In genomic region chr20:63884506-63885263, GRCh38 we compare ENCODE assay signal across 1 cellular context.
TF ChIP-seq lines count a peak whose summit lies in the region.

No MANE protein-coding gene starts in this region.

TF ChIP-seq in GM12878, 131 proteins besides CTCF, POLR2A, EP300 and RAD21:
- TF ChIP-seq ZBTB11 (CRISPR knock-in tag; IDR thresholded peaks at IDR 0.05) (no peak), ATF7 (IDR thresholded peaks at IDR 0.05; ENCODE audit: low read depth) (peak; percentile 41; the same call in 1 of the 2 replicates), NR2F1 (conservative IDR thresholded peaks at IDR 0.05) (peak; percentile 81; the same call in 1 of the 2 replicates), RUNX3 (IDR thresholded peaks at IDR 0.05; ENCODE audit: low read length) (peak; percentile 50), JUNB (IDR thresholded peaks at IDR 0.05) (no peak), SKIL (IDR thresholded peaks at IDR 0.05; ENCODE audit: low read depth, poor library complexity, severe bottlenecking) (peak; percentile 40), MEF2B (IDR thresholded peaks at IDR 0.05; ENCODE audit: partially characterized antibody, poor library complexity, severe bottlenecking) (peak; percentile 73), BHLHE40 (IDR thresholded peaks at IDR 0.05; ENCODE audit: borderline replicate concordance in 1 of 2, low read depth in 2 of 2, low read length in 1 of 2) (peak in 1 of 2 experiments; percentile 34; a peak in 1 of 4 replicates)
